Comparison of ENCODE assay signal across 10 cellular contexts in the genomic region with DNA sequence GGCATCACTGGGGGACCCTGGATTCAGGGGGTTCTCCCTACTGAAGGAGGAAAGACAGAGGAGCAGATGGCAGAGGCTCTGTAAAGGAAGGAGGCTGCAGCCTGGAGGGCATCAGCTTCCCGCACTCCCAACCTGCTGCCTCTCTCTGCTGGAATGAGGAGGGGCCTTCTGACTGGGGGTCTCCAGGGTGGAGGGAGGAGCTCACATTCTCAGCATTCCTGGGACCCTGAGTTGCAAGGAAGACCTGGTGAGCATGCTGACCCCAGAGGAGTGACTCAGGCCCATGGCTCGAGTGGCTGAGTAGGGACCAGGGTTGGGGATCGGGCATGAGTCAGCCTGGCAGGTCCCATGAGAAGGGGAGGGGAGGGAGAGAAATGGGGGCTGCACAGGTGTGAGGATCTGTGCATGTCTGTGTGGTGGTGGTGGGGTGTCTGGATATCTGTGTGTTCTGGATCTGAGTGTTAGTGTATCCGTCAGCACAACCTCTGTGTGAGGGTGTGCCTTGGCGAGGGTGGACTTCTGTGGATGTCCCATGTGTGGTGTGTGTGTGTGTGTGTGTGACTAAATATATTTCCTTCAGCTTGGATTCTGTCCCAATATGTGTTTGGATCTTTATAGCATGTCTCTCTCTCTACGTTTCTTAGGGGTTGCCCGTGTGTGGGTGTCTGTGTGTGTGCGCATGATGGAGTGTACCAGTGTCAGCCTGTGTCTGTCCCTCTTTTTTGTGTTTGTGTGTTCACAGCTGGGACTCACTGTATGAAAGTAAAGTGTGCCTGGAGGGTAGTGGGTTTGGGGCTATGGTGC. TPM values are rescaled to one million over a fixed set of nuclear protein-coding genes. Genes with fewer than 3 reads are reported as not detected.
DNase-seq lines count a peak whose midpoint lies in the region; ATAC-seq and TF ChIP-seq lines count a peak whose summit lies in the region.
"Had no signal": no experiment of that assay in that cellular context is flagged by ENCODE, and none has a peak within 500 bp of the region (broad histone marks: within the 10 kb centered on the region; RNA-seq: fewer than 3 reads in every experiment).

No MANE protein-coding gene starts in this region.

- POLR2A ChIA-PET in activated CD4-positive, alpha-beta T cell treated with anti-CD3 and anti-CD28 coated beads for 36 hours (lab: Charles Lee): interaction anchor here (0.6 kb wide), 1 partner anchor 126 kb away, joined by 3 read pairs; no protein-coding TSS in a partner anchor

- H3K36me3 ChIP-seq in adrenal gland (replicated peaks in 1 of 2): no peaks in the 10 kb centered on the region
- H3K36me3 ChIP-seq in tibial nerve: peaks cover 0 to 9% (median 0%) of the 10 kb centered on the region in 3 donors

- 47 to 58% (median 55%) methylated on average over 7 to 8 of the region's 8 CpGs for WGBS in adrenal gland, 4 donors
- 47 to 50% methylated on average over 8 of the region's 8 CpGs for WGBS in tibial nerve, 2 donors

- intact Hi-C loops in activated CD4-positive, alpha-beta T cell treated with anti-CD3 and anti-CD28 coated beads for 36 hours (cut with DNase I, micrococcal nuclease): loop anchor here in 1 of 2 experiments (2.0 kb wide), 1 partner anchor 103 kb away; no protein-coding TSS in a partner anchor
- intact Hi-C loops in adrenal gland (cut with DNase I): no loop called here

- DNase-seq in activated CD4-positive, alpha-beta T cell treated with anti-CD3 and anti-CD28 coated beads for 36 hours: peak; percentile 23
- no peak for DNase-seq in activated CD4-positive, alpha-beta T cell treated with anti-CD3 and anti-CD28 coated beads for 4 hours
- DNase-seq in adrenal gland: peak; percentile 60 to 87 (median 74)
- DNase-seq in iris pigment epithelial cell (ENCODE audit: low read depth): peak; percentile 79
- no peak for DNase-seq in tibial nerve (ENCODE audit: low spot score in 2 of 2)
- DNase-seq in activated CD4-positive, CD25-positive, alpha-beta regulatory T cell (lab: John Stamatoyannopoulos, UW): no peak
- no peak for DNase-seq in midbrain (lab: John Stamatoyannopoulos, UW)
- DNase-seq: left cardiac atrium had no signal

- H3K4me3 ChIP-seq in adrenal gland (no peak overlapping the region), tibial nerve (peak overlapping the region in 1 of 4 donors; percentile 12)

- H3K4me3 Mint-ChIP-seq in activated CD4-positive, alpha-beta T cell treated with anti-CD3 and anti-CD28 coated beads for 36 hours: no peak overlapping the region

- H3K36me3 Mint-ChIP-seq in activated CD4-positive, alpha-beta T cell treated with anti-CD3 and anti-CD28 coated beads for 36 hours (ENCODE audit: low read depth): no peaks in the 10 kb centered on the region

- H3K27me3 Mint-ChIP-seq in activated CD4-positive, alpha-beta T cell treated with anti-CD3 and anti-CD28 coated beads for 36 hours: peaks cover 21% of the 10 kb centered on the region

- H3K9me3 ChIP-seq in adrenal gland (replicated peaks in 1 of 3): no peaks in the 10 kb centered on the region
- no peaks in the 10 kb centered on the region for H3K9me3 ChIP-seq in tibial nerve

- H3K9me3 Mint-ChIP-seq in activated CD4-positive, alpha-beta T cell treated with anti-CD3 and anti-CD28 coated beads for 36 hours (ENCODE audit: low read depth): no peaks in the 10 kb centered on the region

- H3K4me1 ChIP-seq in adrenal gland (replicated peaks in 1 of 2) (peaks cover 24 to 39% of the 10 kb centered on the region in 2 donors), tibial nerve (peaks cover 0 to 75% (median 39%) of the 10 kb centered on the region in 4 donors)

- peaks cover 24% of the 10 kb centered on the region for H3K4me1 Mint-ChIP-seq in activated CD4-positive, alpha-beta T cell treated with anti-CD3 and anti-CD28 coated beads for 36 hours

- H3K27me3 ChIP-seq in adrenal gland: no peaks in the 10 kb centered on the region
- H3K27me3 ChIP-seq in tibial nerve: no peaks in the 10 kb centered on the region

- no peak overlapping the region for H3K27ac Mint-ChIP-seq in activated CD4-positive, alpha-beta T cell treated with anti-CD3 and anti-CD28 coated beads for 36 hours

- CTCF ChIA-PET in activated CD4-positive, alpha-beta T cell treated with anti-CD3 and anti-CD28 coated beads for 36 hours (lab: Charles Lee): interaction anchor here (0.9 to 2.1 kb wide), 2 partner anchors 18 to 37 kb away, joined by 3 to 5 read pairs; no protein-coding TSS in a partner anchor

- peak in 1 of 2 donors; percentile 17 for TF ChIP-seq POLR2A in adrenal gland (IDR thresholded peaks at IDR 0.05)
- no peak for TF ChIP-seq POLR2A in tibial nerve (IDR thresholded peaks at IDR 0.05)

- H3K27ac ChIP-seq in adrenal gland (peak overlapping the region in 4 of 5 donors; percentile 46 to 97 (median 96)), tibial nerve (peak overlapping the region in 3 of 4 donors; percentile 44 to 98 (median 98))
- H3K27ac ChIP-seq: 22Rv1 had no signal

- TF ChIP-seq CTCF in adrenal gland (IDR thresholded peaks at IDR 0.05) (no peak), tibial nerve (IDR thresholded peaks at IDR 0.05) (no peak)

- no peak for TF ChIP-seq EP300 in tibial nerve (IDR thresholded peaks at IDR 0.05)

- ATAC-seq in activated CD4-positive, alpha-beta T cell treated with anti-CD3 and anti-CD28 coated beads for 36 hours: no peak
- no peak for ATAC-seq in GM19035 (IDR thresholded peaks at IDR 0.05; ENCODE audit: unreplicated experiment)

RNA-seq across cellular contexts. Expression of a gene that starts 4.6 kb away (rescaled TPM):
- total RNA-seq in activated CD4-positive, alpha-beta T cell treated with anti-CD3 and anti-CD28 coated beads for 36 hours: under 1 TPM; 0.28 to 0.50 TPM
- total RNA-seq in adrenal gland (100 to 1,000 TPM in 1 of 8 donors, 10 to 100 TPM in 7; 47.6 to 105 (median 61.3) TPM), tibial nerve (100 to 1,000 TPM in 1 of 4 donors, 10 to 100 TPM in 3; 72.0 to 110 (median 88.5) TPM)
- polyA plus RNA-seq in adrenal gland: 10 to 100 TPM; 12.0 to 18.1 (median 16.8) TPM

RNA-seq across cellular contexts. Expression of a gene that starts 30.6 kb away (rescaled TPM):
- under 1 TPM; 0.46 to 0.84 TPM for total RNA-seq in activated CD4-positive, alpha-beta T cell treated with anti-CD3 and anti-CD28 coated beads for 36 hours
- 1 to 10 TPM; 1.4 to 4.7 (median 2.2) TPM for total RNA-seq in adrenal gland
- polyA plus RNA-seq in adrenal gland: 1 to 10 TPM in 2 of 3 donors, under 1 TPM in 1; 0.84 to 1.2 (median 1.2) TPM
- total RNA-seq in tibial nerve: 1 to 10 TPM in 1 of 4 donors, under 1 TPM in 3; 0.42 to 1.4 (median 0.63) TPM

RNA-seq across cellular contexts. Expression of a gene that starts 40.5 kb away (rescaled TPM):
- total RNA-seq in activated CD4-positive, alpha-beta T cell treated with anti-CD3 and anti-CD28 coated beads for 36 hours: 100 to 1,000 TPM; 263 to 312 TPM
- total RNA-seq in adrenal gland (100 to 1,000 TPM; 123 to 175 (median 146) TPM), tibial nerve (100 to 1,000 TPM; 136 to 163 (median 146) TPM)
- polyA plus RNA-seq in adrenal gland: 100 to 1,000 TPM in 2 of 3 donors, 10 to 100 TPM in 1; 90.4 to 130 (median 101) TPM

Comparison
In these comparisons a context has a peak if more than half of its experiments do, and no peak if none do; other contexts are left out.
1. DNase-seq: peak in activated CD4-positive, alpha-beta T cell treated with anti-CD3 and anti-CD28 coated beads for 36 hours (single experiment), adrenal gland (7 of 7) and iris pigment epithelial cell (single experiment); none in activated CD4-positive, alpha-beta T cell treated with anti-CD3 and anti-CD28 coated beads for 4 hours (0 of 2), tibial nerve (0 of 2), activated CD4-positive, CD25-positive, alpha-beta regulatory T cell (0 of 4) and midbrain (single experiment).
2. RNA of a gene that starts 4.6 kb away (total RNA-seq): 72.0 to 110 TPM in tibial nerve and 47.6 to 105 TPM in adrenal gland; 0.28 to 0.50 TPM in activated CD4-positive, alpha-beta T cell treated with anti-CD3 and anti-CD28 coated beads for 36 hours; every median in the first group is over 10 times any median in the second.